ENCODE assay signal across 16 cellular contexts in genomic region chr2:232340171-232340935, GRCh38. TPM values are rescaled to one million over a fixed set of nuclear protein-coding genes. Genes with fewer than 3 reads are reported as not detected.
DNase-seq lines count a peak whose midpoint lies in the region; ATAC-seq and TF ChIP-seq lines count a peak whose summit lies in the region.
"Had no signal": no experiment of that assay in that cellular context is flagged by ENCODE, and none has a peak within 500 bp of the region (broad histone marks: within the 10 kb centered on the region; RNA-seq: fewer than 3 reads in every experiment).

No MANE protein-coding gene starts in this region.

- no peak overlapping the region for H3K4me3 Mint-ChIP-seq in activated naive CD8-positive, alpha-beta T cell treated with anti-CD3 and anti-CD28 coated beads, Interleukin-2, amount 10 ng/mL, durations not matched to agents 7 days and 5 days
- no peak overlapping the region for H3K4me3 Mint-ChIP-seq in activated naive CD8-positive, alpha-beta T cell treated with anti-CD3 and anti-CD28 coated beads for 36 hours
- H3K4me3 Mint-ChIP-seq in chondrocyte (ENCODE audit: unreplicated experiment) (no peak overlapping the region), neural progenitor cell (no peak overlapping the region)

- no peak for TF ChIP-seq POLR2A in sigmoid colon (IDR thresholded peaks at IDR 0.05)

- peaks cover 8% of the 10 kb centered on the region for H3K27me3 Mint-ChIP-seq in activated naive CD8-positive, alpha-beta T cell treated with anti-CD3 and anti-CD28 coated beads, Interleukin-2, amount 10 ng/mL, durations not matched to agents 7 days and 5 days
- H3K27me3 Mint-ChIP-seq in activated naive CD8-positive, alpha-beta T cell treated with anti-CD3 and anti-CD28 coated beads for 36 hours = no peaks in the 10 kb centered on the region
- no peaks in the 10 kb centered on the region for H3K27me3 Mint-ChIP-seq in chondrocyte (ENCODE audit: low read depth)
- peaks cover 9% of the 10 kb centered on the region for H3K27me3 Mint-ChIP-seq in neural progenitor cell (ENCODE audit: insufficient read depth, low read depth)

- no peaks in the 10 kb centered on the region for H3F3A ChIP-seq in neural progenitor cell (ENCODE audit: low read depth)

- H3K4me2 ChIP-seq in neural progenitor cell = no peak overlapping the region
- H3K4me2 ChIP-seq: BLaER1 had no signal

- H3K9me3 Mint-ChIP-seq in activated naive CD8-positive, alpha-beta T cell treated with anti-CD3 and anti-CD28 coated beads, Interleukin-2, amount 10 ng/mL, durations not matched to agents 7 days and 5 days = no peaks in the 10 kb centered on the region
- H3K9me3 Mint-ChIP-seq in activated naive CD8-positive, alpha-beta T cell treated with anti-CD3 and anti-CD28 coated beads for 36 hours = no peaks in the 10 kb centered on the region
- H3K9me3 Mint-ChIP-seq in chondrocyte (ENCODE audit: low read depth) = no peaks in the 10 kb centered on the region
- H3K9me3 Mint-ChIP-seq in neural progenitor cell = no peaks in the 10 kb centered on the region

- peaks cover 1% of the 10 kb centered on the region for H3K4me1 Mint-ChIP-seq in activated naive CD8-positive, alpha-beta T cell treated with anti-CD3 and anti-CD28 coated beads, Interleukin-2, amount 10 ng/mL, durations not matched to agents 7 days and 5 days
- no peaks in the 10 kb centered on the region for H3K4me1 Mint-ChIP-seq in activated naive CD8-positive, alpha-beta T cell treated with anti-CD3 and anti-CD28 coated beads for 36 hours
- H3K4me1 Mint-ChIP-seq in chondrocyte (ENCODE audit: low read depth) (no peaks in the 10 kb centered on the region), neural progenitor cell (peaks cover 5% of the 10 kb centered on the region)

- DNase-seq in activated naive CD8-positive, alpha-beta T cell treated with anti-CD3 and anti-CD28 coated beads, Interleukin-2, amount 10 ng/mL, durations not matched to agents 7 days and 5 days = peak; percentile 20
- no peak for DNase-seq in activated naive CD8-positive, alpha-beta T cell treated with anti-CD3 and anti-CD28 coated beads for 36 hours
- peak; percentile 29 for DNase-seq in RWPE2 (ENCODE audit: low spot score)
- DNase-seq in chondrocyte (ENCODE audit: low spot score) = peak; percentile 56
- peak; percentile 54 for DNase-seq in sigmoid colon
- DNase-seq in neural progenitor cell (ENCODE audit: low spot score) = no peak
- DNase-seq: H7, NCI-H1105 treated with DMSO at 0.1 percent for 48 hours, NCI-H187, NCI-H2171, NCI-H510A, NCI-H82, SHP77 had no signal

- H3K36me3 ChIP-seq in RWPE2 (ENCODE audit: low read depth) = no peaks in the 10 kb centered on the region
- peaks cover 0 to 5% (median 0%) of the 10 kb centered on the region in 4 donors for H3K36me3 ChIP-seq in sigmoid colon
- H3K36me3 ChIP-seq in neural progenitor cell = no peaks in the 10 kb centered on the region

- no peak overlapping the region for H2AFZ ChIP-seq in neural progenitor cell (replicated peaks)

- no peak overlapping the region for H3K27ac Mint-ChIP-seq in activated naive CD8-positive, alpha-beta T cell treated with anti-CD3 and anti-CD28 coated beads, Interleukin-2, amount 10 ng/mL, durations not matched to agents 7 days and 5 days
- no peak overlapping the region for H3K27ac Mint-ChIP-seq in activated naive CD8-positive, alpha-beta T cell treated with anti-CD3 and anti-CD28 coated beads for 36 hours
- H3K27ac Mint-ChIP-seq in chondrocyte (ENCODE audit: unreplicated experiment) (no peak overlapping the region), neural progenitor cell (no peak overlapping the region)

- H3K27ac ChIP-seq in RWPE2 (ENCODE audit: poor library complexity, severe bottlenecking) = no peak overlapping the region
- H3K27ac ChIP-seq in sigmoid colon = no peak overlapping the region
- no peak overlapping the region for H3K27ac ChIP-seq in neural progenitor cell
- H3K27ac ChIP-seq: BLaER1 had no signal

- H3K79me2 ChIP-seq in neural progenitor cell (ENCODE audit: low read depth) = no peaks in the 10 kb centered on the region

- POLR2A ChIA-PET in activated naive CD8-positive, alpha-beta T cell treated with anti-CD3 and anti-CD28 coated beads, Interleukin-2, amount 10 ng/mL, durations not matched to agents 7 days and 5 days (lab: Charles Lee) = no interaction called here

- H4K20me1 ChIP-seq in neural progenitor cell (ENCODE audit: low read depth) = no peaks in the 10 kb centered on the region
- H4K20me1 ChIP-seq: BLaER1 had no signal

- no peak for TF ChIP-seq CTCF in RWPE2 (IDR thresholded peaks at IDR 0.05; ENCODE audit: poor library complexity, severe bottlenecking)
- TF ChIP-seq CTCF in chondrocyte (IDR thresholded peaks at IDR 0.05) = no peak
- no peak for TF ChIP-seq CTCF in sigmoid colon (IDR thresholded peaks at IDR 0.05)
- no peak for TF ChIP-seq CTCF in neural progenitor cell (IDR thresholded peaks at IDR 0.05)

- WGBS in sigmoid colon, 2 donors = 93 to 95% methylated on average over 14 of the region's 14 CpGs

- ATAC-seq in activated naive CD8-positive, alpha-beta T cell treated with anti-CD3 and anti-CD28 coated beads, Interleukin-2, amount 10 ng/mL, durations not matched to agents 7 days and 5 days (ENCODE audit: low read depth) = no peak
- no peak for ATAC-seq in RWPE2 (ENCODE audit: low read depth)
- ATAC-seq in HG03280 (IDR thresholded peaks at IDR 0.05; ENCODE audit: unreplicated experiment) = no peak

- H3K4me3 ChIP-seq in RWPE2 (ENCODE audit: severe bottlenecking) (no peak overlapping the region), sigmoid colon (no peak overlapping the region), neural progenitor cell (no peak overlapping the region)
- H3K4me3 ChIP-seq: BLaER1 had no signal

- H3K4me1 ChIP-seq in RWPE2 (ENCODE audit: insufficient read depth, poor library complexity, severe bottlenecking) (no peaks in the 10 kb centered on the region), sigmoid colon (no peaks in the 10 kb centered on the region), neural progenitor cell (no peaks in the 10 kb centered on the region)

- no peak for TF ChIP-seq EP300 in sigmoid colon (IDR thresholded peaks at IDR 0.05)

- no peak overlapping the region for H3K9ac ChIP-seq in neural progenitor cell
- H3K9ac ChIP-seq: BLaER1 had no signal

- H3K9me3 ChIP-seq in RWPE2 (ENCODE audit: severe bottlenecking) (no peaks in the 10 kb centered on the region), sigmoid colon (no peaks in the 10 kb centered on the region), neural progenitor cell (ENCODE audit: low read depth) (no peaks in the 10 kb centered on the region)
- H3K9me3 ChIP-seq: BLaER1 had no signal

- H3K36me3 Mint-ChIP-seq in activated naive CD8-positive, alpha-beta T cell treated with anti-CD3 and anti-CD28 coated beads, Interleukin-2, amount 10 ng/mL, durations not matched to agents 7 days and 5 days = no peaks in the 10 kb centered on the region
- H3K36me3 Mint-ChIP-seq in activated naive CD8-positive, alpha-beta T cell treated with anti-CD3 and anti-CD28 coated beads for 36 hours = no peaks in the 10 kb centered on the region
- H3K36me3 Mint-ChIP-seq in chondrocyte (ENCODE audit: low read depth) = no peaks in the 10 kb centered on the region
- H3K36me3 Mint-ChIP-seq in neural progenitor cell = peaks cover 8% of the 10 kb centered on the region

- intact Hi-C loops in sigmoid colon (cut with DNase I) = no loop called here

- peaks cover 5% of the 10 kb centered on the region for H3K27me3 ChIP-seq in RWPE2 (ENCODE audit: insufficient read depth, poor library complexity, severe bottlenecking)
- H3K27me3 ChIP-seq in sigmoid colon = no peaks in the 10 kb centered on the region
- H3K27me3 ChIP-seq in neural progenitor cell = no peaks in the 10 kb centered on the region
- H3K27me3 ChIP-seq: BLaER1 had no signal

RNA-seq across cellular contexts. Expression of gene ALPP, which starts 38.2 kb away (rescaled TPM):
- total RNA-seq in activated naive CD8-positive, alpha-beta T cell treated with anti-CD3 and anti-CD28 coated beads, Interleukin-2, amount 10 ng/mL, durations not matched to agents 7 days and 5 days = not detected
- total RNA-seq in activated naive CD8-positive, alpha-beta T cell treated with anti-CD3 and anti-CD28 coated beads for 36 hours = not detected
- total RNA-seq in chondrocyte (not detected in 3 replicates), sigmoid colon (not detected), neural progenitor cell (ENCODE audit: low replicate concordance) (not detected in 2 replicates)
- polyA plus RNA-seq in sigmoid colon = under 1 TPM in 1 of 3 donors, not detected in 2; 0.03 TPM
- polyA plus RNA-seq: AG04450 had no signal

Comparison
In these comparisons a context has a peak if more than half of its experiments do, and no peak if none do; other contexts are left out.
1. DNase-seq: peak in activated naive CD8-positive, alpha-beta T cell treated with anti-CD3 and anti-CD28 coated beads, Interleukin-2, amount 10 ng/mL, durations not matched to agents 7 days and 5 days (single experiment), RWPE2 (single experiment), chondrocyte (single experiment) and sigmoid colon (single experiment); none in activated naive CD8-positive, alpha-beta T cell treated with anti-CD3 and anti-CD28 coated beads for 36 hours (single experiment) and neural progenitor cell (single experiment).